ENCODE assay signal across 10 cellular contexts in genomic region chr19:48878219-48879024, GRCh38. TPM values are rescaled to one million over a fixed set of nuclear protein-coding genes. Genes with fewer than 3 reads are reported as not detected.
DNase-seq lines count a peak whose midpoint lies in the region; ATAC-seq, FAIRE-seq and TF ChIP-seq lines count a peak whose summit lies in the region.
"Had no signal": no experiment of that assay in that cellular context is flagged by ENCODE, and none has a peak within 500 bp of the region (broad histone marks: within the 10 kb centered on the region; RNA-seq: fewer than 3 reads in every experiment).

No MANE protein-coding gene starts in this region.

- CTCF ChIA-PET in HepG2 (lab: Yijun Ruan, JAX; ENCODE audit: low intra/inter-chr PET ratio, low total read pairs) = no interaction called here

- POLR2A ChIA-PET in HepG2 (lab: Yijun Ruan, JAX) = interaction anchor here (0.7 to 6.9 kb wide), 4 partner anchors 10 to 893 kb away, joined by 3 to 88 read pairs (median 8); partner anchors contain the start of gene FTL

- H3K36me3 ChIP-seq in HepG2 (replicated peaks in 1 of 2; ENCODE audit: control insufficient read depth in 1 of 2, insufficient read depth in 2 of 2, low read length in 2 of 2) (peaks cover 8 to 28% of the 10 kb centered on the region in 2 experiments), upper lobe of left lung (peaks cover 9 to 51% (median 42%) of the 10 kb centered on the region in 4 donors)

- peaks cover 27% of the 10 kb centered on the region for H4K20me1 ChIP-seq in HepG2 (ENCODE audit: insufficient read depth, low read length)

- BruUV-seq in HepG2 (replicated peaks; lab: Mats Ljungman, UMichigan) = no TSS peak

- H3K9ac ChIP-seq in HepG2 (ENCODE audit: insufficient read depth, low read depth, low read length) = no peak overlapping the region

- peaks cover 26% of the 10 kb centered on the region for H3K4me1 Mint-ChIP-seq in progenitor cell of endocrine pancreas (ENCODE audit: low read depth)

- no peak overlapping the region for H2AFZ ChIP-seq in HepG2 (ENCODE audit: low read length)

- no peak overlapping the region for H3K27ac Mint-ChIP-seq in progenitor cell of endocrine pancreas

- in situ Hi-C loops in HepG2 (cut with HindIII; ENCODE audit: extremely low pct_ligation_motif_present, low pct_unique_long_range_greater_than_20kb) = no loop called here

- intact Hi-C loops in HepG2 (cut with micrococcal nuclease; ENCODE audit: unreplicated experiment) = loop anchor here (10.0 kb wide), 1 partner anchor 86 kb away; the partner anchor contains the start of gene FTL

- peaks cover 4% of the 10 kb centered on the region for H3K9me3 Mint-ChIP-seq in progenitor cell of endocrine pancreas (ENCODE audit: low read depth)

- no peak overlapping the region for H3K4me3 ChIP-seq in HepG2 (replicated peaks in 1 of 3; ENCODE audit: insufficient read depth in 1 of 3, low read depth in 2 of 3, low read length in 3 of 3)
- H3K4me3 ChIP-seq in upper lobe of left lung = peak overlapping the region in 1 of 4 donors; percentile 3

- no peak for ATAC-seq in HepG2
- peak in 1 of 2 donors; percentile 62 for ATAC-seq in upper lobe of left lung (ENCODE audit: low FRiP score in 2 of 2)
- ATAC-seq in GM21825 (IDR thresholded peaks at IDR 0.05; ENCODE audit: unreplicated experiment) = no peak

- no peak for FAIRE-seq in HepG2 (lab: Jason Lieb, UNC)

- 78% methylated on average over 8 of the region's 10 CpGs for WGBS in HepG2 (ENCODE audit: low lambda C conversion rate)
- WGBS in upper lobe of left lung, 2 donors = 54 to 58% methylated on average over 10 of the region's 10 CpGs

- DNase-seq in activated naive CD4-positive, alpha-beta T cell treated with Interleukin-2 at 50 U/mL for 16 hours = peak; percentile 27
- DNase-seq in activated naive CD4-positive, alpha-beta T cell treated with anti-CD3 and anti-CD28 coated beads, Interleukin-2, amount 50 U/mL, for 16 hours = no peak
- DNase-seq in amniotic epithelial cell (ENCODE audit: low read depth) (peak; percentile 97), HepG2 (ENCODE audit: low spot score) (no peak), upper lobe of left lung (peak in 1 of 2 donors; percentile 64), progenitor cell of endocrine pancreas (ENCODE audit: low spot score, unreplicated experiment) (no peak)
- no peak for DNase-seq in activated CD4-positive, CD25-positive, alpha-beta regulatory T cell treated with anti-CD3 and anti-CD28 coated beads, Interleukin-2, amount 50 U/mL, for 72 hours
- DNase-seq: effector memory CD4-positive, alpha-beta T cell had no signal

- peaks cover 46% of the 10 kb centered on the region for H3K4me1 ChIP-seq in HepG2 (ENCODE audit: insufficient read depth, low read length)
- peaks cover 41 to 54% (median 53%) of the 10 kb centered on the region in 4 donors for H3K4me1 ChIP-seq in upper lobe of left lung

- H3K27ac ChIP-seq in HepG2 (ENCODE audit: extremely low read length, insufficient read depth, low read length) = no peak overlapping the region
- peak overlapping the region; percentile 46 to 100 (median 100) for H3K27ac ChIP-seq in upper lobe of left lung

- H3K27me3 ChIP-seq in HepG2 (ENCODE audit: control insufficient read depth in 1 of 2, insufficient read depth in 2 of 2, low read length in 2 of 2) (no peaks in the 10 kb centered on the region; a peak in 1 of 5 replicates), upper lobe of left lung (no peaks in the 10 kb centered on the region)

- H3K79me2 ChIP-seq in HepG2 (ENCODE audit: insufficient read depth, low read length) = peaks cover 24% of the 10 kb centered on the region

- H3K36me3 Mint-ChIP-seq in progenitor cell of endocrine pancreas (ENCODE audit: insufficient read depth) = peaks cover 26% of the 10 kb centered on the region

- H3K4me3 Mint-ChIP-seq in progenitor cell of endocrine pancreas (ENCODE audit: low read depth) = no peak overlapping the region

- TF ChIP-seq POLR2A in HepG2 (IDR thresholded peaks at IDR 0.05; ENCODE audit: insufficient read depth in 1 of 2, low read depth in 2 of 2, low read length in 2 of 2) (peak in 1 of 2 experiments; percentile 59; a peak in 1 of 4 replicates), upper lobe of left lung (IDR thresholded peaks at IDR 0.05) (peak in 1 of 4 donors; percentile 30)

- TF ChIP-seq RAD21 in HepG2 (CRISPR knock-in tag; IDR thresholded peaks at IDR 0.05) = no peak

- H3K27me3 Mint-ChIP-seq in progenitor cell of endocrine pancreas = no peaks in the 10 kb centered on the region

- H3K9me3 ChIP-seq in HepG2 (ENCODE audit: low read length) = no peaks in the 10 kb centered on the region
- no peaks in the 10 kb centered on the region for H3K9me3 ChIP-seq in upper lobe of left lung

- no peak overlapping the region for H3K4me2 ChIP-seq in HepG2 (ENCODE audit: low read depth, low read length)

- TF ChIP-seq CTCF in HepG2 (CRISPR knock-in tag; IDR thresholded peaks at IDR 0.05) = no peak
- no peak for TF ChIP-seq CTCF in upper lobe of left lung (IDR thresholded peaks at IDR 0.05)
- TF ChIP-seq CTCF in progenitor cell of endocrine pancreas (IDR thresholded peaks at IDR 0.05; ENCODE audit: unreplicated experiment) = no peak

- TF ChIP-seq EP300 in HepG2 (IDR thresholded peaks at IDR 0.05; ENCODE audit: low read depth in 2 of 2, low read length in 2 of 2) (no peak), HepG2 (CRISPR knock-in tag; IDR thresholded peaks at IDR 0.05; ENCODE audit: borderline replicate concordance) (no peak), upper lobe of left lung (IDR thresholded peaks at IDR 0.05) (peak in 3 of 4 donors; percentile 60 to 89 (median 78))

RNA-seq across cellular contexts. Expression of gene PPP1R15A, which starts 6.2 kb away (rescaled TPM):
- total RNA-seq in HepG2 (2016; rRNA removed; fragmentation: Illumina TruSeq; extraction: Trizol) (7.8 and 18.5 TPM in 2 replicates), upper lobe of left lung (100 to 1,000 TPM in 5 of 6 donors, 10 to 100 TPM in 1; 96.2 to 194 (median 114) TPM), progenitor cell of endocrine pancreas (44.5 and 48.9 TPM in 2 replicates)
- 7.7 and 7.9 TPM in 2 replicates for total RNA-seq in HepG2 (2016; cell fraction: cytosol; rRNA removed; fragmentation: Illumina TruSeq; extraction: Trizol; ENCODE audit: low read depth)
- 6.4 and 19.6 TPM in 2 replicates for total RNA-seq in HepG2 (2016; cell fraction: insoluble cytoplasmic fraction; rRNA removed; fragmentation: Illumina TruSeq; extraction: Trizol)
- 5.7 and 6.5 TPM in 2 replicates for total RNA-seq in HepG2 (2016; cell fraction: membrane; rRNA removed; fragmentation: Illumina TruSeq; extraction: Trizol)
- total RNA-seq in HepG2 (2016; cell fraction: nucleus; rRNA removed; fragmentation: Illumina TruSeq; extraction: Trizol) = 25.9 and 29.7 TPM in 2 replicates
- polyA plus RNA-seq in HepG2 (2011; rRNA removed) = 15.2 and 15.6 TPM in 2 replicates
- polyA plus RNA-seq in HepG2 (2011; cell fraction: cytosol; rRNA removed) = 10.5 and 12.8 TPM in 2 replicates
- polyA plus RNA-seq in HepG2 (2011; cell fraction: nucleus; rRNA removed) = 28.4 and 34.0 TPM in 2 replicates
- 12.6 and 18.1 TPM in 2 replicates for polyA plus RNA-seq in HepG2 (2012)
- polyA plus RNA-seq in HepG2 (2016; cell fraction: cytosol; fragmentation: Illumina TruSeq; extraction: Trizol; ENCODE audit: low read depth) = 2.1 and 2.4 TPM in 2 replicates
- polyA plus RNA-seq in HepG2 (2016; cell fraction: insoluble cytoplasmic fraction; fragmentation: Illumina TruSeq; extraction: Trizol; ENCODE audit: low read depth) = 8.2 and 10.1 TPM in 2 replicates
- 3.9 and 4.1 TPM in 2 replicates for polyA plus RNA-seq in HepG2 (2016; cell fraction: membrane; fragmentation: Illumina TruSeq; extraction: Trizol; ENCODE audit: low read depth)
- 36.9 and 39.2 TPM in 2 replicates for polyA plus RNA-seq in HepG2 (2016; cell fraction: nucleus; fragmentation: Illumina TruSeq; extraction: Trizol; ENCODE audit: insufficient read depth, low read depth)
- polyA minus RNA-seq in HepG2 (2011; rRNA and poly(A)+ RNA removed; ENCODE audit: low replicate concordance) = 12.5 and 17.7 TPM in 2 replicates
- polyA minus RNA-seq in HepG2 (2011; cell fraction: cytosol; rRNA and poly(A)+ RNA removed) = 9.8 and 12.8 TPM in 2 replicates
- 34.6 and 36.1 TPM in 2 replicates for polyA minus RNA-seq in HepG2 (2011; cell fraction: nucleus; rRNA and poly(A)+ RNA removed)

RNA-seq across cellular contexts. Expression of gene PLEKHA4, which starts 10.0 kb away (rescaled TPM):
- total RNA-seq in HepG2 (2016; rRNA removed; fragmentation: Illumina TruSeq; extraction: Trizol) = 4.3 and 6.0 TPM in 2 replicates
- 3.7 and 5.1 TPM in 2 replicates for total RNA-seq in HepG2 (2016; cell fraction: cytosol; rRNA removed; fragmentation: Illumina TruSeq; extraction: Trizol; ENCODE audit: low read depth)
- total RNA-seq in HepG2 (2016; cell fraction: insoluble cytoplasmic fraction; rRNA removed; fragmentation: Illumina TruSeq; extraction: Trizol) = 3.0 and 5.6 TPM in 2 replicates
- total RNA-seq in HepG2 (2016; cell fraction: membrane; rRNA removed; fragmentation: Illumina TruSeq; extraction: Trizol) = 4.6 and 5.1 TPM in 2 replicates
- 5.1 and 5.4 TPM in 2 replicates for total RNA-seq in HepG2 (2016; cell fraction: nucleus; rRNA removed; fragmentation: Illumina TruSeq; extraction: Trizol)
- 4.8 and 6.0 TPM in 2 replicates for polyA plus RNA-seq in HepG2 (2011; rRNA removed)
- 2.3 and 4.7 TPM in 2 replicates for polyA plus RNA-seq in HepG2 (2011; cell fraction: cytosol; rRNA removed)
- 16.9 and 18.5 TPM in 2 replicates for polyA plus RNA-seq in HepG2 (2011; cell fraction: nucleus; rRNA removed)
- polyA plus RNA-seq in HepG2 (2012) = 3.4 TPM in 2 replicates
- 1.3 and 2.3 TPM in 2 replicates for polyA plus RNA-seq in HepG2 (2016; cell fraction: cytosol; fragmentation: Illumina TruSeq; extraction: Trizol; ENCODE audit: low read depth)
- polyA plus RNA-seq in HepG2 (2016; cell fraction: insoluble cytoplasmic fraction; fragmentation: Illumina TruSeq; extraction: Trizol; ENCODE audit: low read depth) = 5.4 and 7.3 TPM in 2 replicates
- 3.8 and 5.1 TPM in 2 replicates for polyA plus RNA-seq in HepG2 (2016; cell fraction: membrane; fragmentation: Illumina TruSeq; extraction: Trizol; ENCODE audit: low read depth)
- polyA plus RNA-seq in HepG2 (2016; cell fraction: nucleus; fragmentation: Illumina TruSeq; extraction: Trizol; ENCODE audit: insufficient read depth, low read depth) = 11.7 and 12.4 TPM in 2 replicates
- 0.70 and 1.2 TPM in 2 replicates for polyA minus RNA-seq in HepG2 (2011; rRNA and poly(A)+ RNA removed; ENCODE audit: low replicate concordance)
- 3.6 TPM in 2 replicates for polyA minus RNA-seq in HepG2 (2011; cell fraction: cytosol; rRNA and poly(A)+ RNA removed)
- polyA minus RNA-seq in HepG2 (2011; cell fraction: nucleus; rRNA and poly(A)+ RNA removed) = 1.7 and 3.1 TPM in 2 replicates
- 10 to 100 TPM in 5 of 6 donors, 1 to 10 TPM in 1; 6.3 to 34.9 (median 21.2) TPM for total RNA-seq in upper lobe of left lung
- total RNA-seq in progenitor cell of endocrine pancreas = 8.5 and 11.7 TPM in 2 replicates

RNA-seq across cellular contexts. Expression of gene TULP2, which starts 20.1 kb away (rescaled TPM):
- total RNA-seq in HepG2 (2016; rRNA removed; fragmentation: Illumina TruSeq; extraction: Trizol) (not detected in 2 replicates), upper lobe of left lung (1 to 10 TPM in 1 of 6 donors, under 1 TPM in 2, not detected in 3; 0.30 to 4.9 (median 0.86) TPM), progenitor cell of endocrine pancreas (0.46 TPM in 1 of 2 replicates, not detected in the other)
- not detected in 2 replicates for total RNA-seq in HepG2 (2016; cell fraction: cytosol; rRNA removed; fragmentation: Illumina TruSeq; extraction: Trizol; ENCODE audit: low read depth)
- total RNA-seq in HepG2 (2016; cell fraction: insoluble cytoplasmic fraction; rRNA removed; fragmentation: Illumina TruSeq; extraction: Trizol) = not detected in 2 replicates
- 0.12 TPM in 1 of 2 replicates, not detected in the other for total RNA-seq in HepG2 (2016; cell fraction: membrane; rRNA removed; fragmentation: Illumina TruSeq; extraction: Trizol)
- total RNA-seq in HepG2 (2016; cell fraction: nucleus; rRNA removed; fragmentation: Illumina TruSeq; extraction: Trizol) = not detected in 2 replicates
- polyA plus RNA-seq in HepG2 (2011; rRNA removed) = 0.04 and 0.08 TPM in 2 replicates
- polyA plus RNA-seq in HepG2 (2011; cell fraction: cytosol; rRNA removed) = 0.04 and 0.11 TPM in 2 replicates
- polyA plus RNA-seq in HepG2 (2011; cell fraction: nucleus; rRNA removed) = 0.23 and 0.24 TPM in 2 replicates
- polyA plus RNA-seq in HepG2 (2012) = 0.19 TPM in 1 of 2 replicates, not detected in the other
- not detected in 2 replicates for polyA plus RNA-seq in HepG2 (2016; cell fraction: cytosol; fragmentation: Illumina TruSeq; extraction: Trizol; ENCODE audit: low read depth)
- polyA plus RNA-seq in HepG2 (2016; cell fraction: insoluble cytoplasmic fraction; fragmentation: Illumina TruSeq; extraction: Trizol; ENCODE audit: low read depth) = not detected in 2 replicates
- not detected in 2 replicates for polyA plus RNA-seq in HepG2 (2016; cell fraction: membrane; fragmentation: Illumina TruSeq; extraction: Trizol; ENCODE audit: low read depth)
- polyA plus RNA-seq in HepG2 (2016; cell fraction: nucleus; fragmentation: Illumina TruSeq; extraction: Trizol; ENCODE audit: insufficient read depth, low read depth) = not detected in 2 replicates
- 0.24 TPM in 1 of 2 replicates, not detected in the other for polyA minus RNA-seq in HepG2 (2011; rRNA and poly(A)+ RNA removed; ENCODE audit: low replicate concordance)
- not detected in 2 replicates for polyA minus RNA-seq in HepG2 (2011; cell fraction: cytosol; rRNA and poly(A)+ RNA removed)
- polyA minus RNA-seq in HepG2 (2011; cell fraction: nucleus; rRNA and poly(A)+ RNA removed) = not detected in 2 replicates
- total RNA-seq: temporal lobe had no signal

RNA-seq across cellular contexts. Expression of gene NUCB1, which starts 21.7 kb away (rescaled TPM):
- 34.3 and 82.3 TPM in 2 replicates for total RNA-seq in HepG2 (2016; rRNA removed; fragmentation: Illumina TruSeq; extraction: Trizol)
- 9.0 and 9.7 TPM in 2 replicates for total RNA-seq in HepG2 (2016; cell fraction: cytosol; rRNA removed; fragmentation: Illumina TruSeq; extraction: Trizol; ENCODE audit: low read depth)
- total RNA-seq in HepG2 (2016; cell fraction: insoluble cytoplasmic fraction; rRNA removed; fragmentation: Illumina TruSeq; extraction: Trizol) = 28.8 and 87.6 TPM in 2 replicates
- total RNA-seq in HepG2 (2016; cell fraction: membrane; rRNA removed; fragmentation: Illumina TruSeq; extraction: Trizol) = 25.3 and 25.9 TPM in 2 replicates
- 82.3 and 93.1 TPM in 2 replicates for total RNA-seq in HepG2 (2016; cell fraction: nucleus; rRNA removed; fragmentation: Illumina TruSeq; extraction: Trizol)
- polyA plus RNA-seq in HepG2 (2011; rRNA removed) = 106 and 144 TPM in 2 replicates
- polyA plus RNA-seq in HepG2 (2011; cell fraction: cytosol; rRNA removed) = 86.9 and 132 TPM in 2 replicates
- polyA plus RNA-seq in HepG2 (2011; cell fraction: nucleus; rRNA removed) = 169 and 200 TPM in 2 replicates
- polyA plus RNA-seq in HepG2 (2012) = 83.2 and 101 TPM in 2 replicates
- polyA plus RNA-seq in HepG2 (2016; cell fraction: cytosol; fragmentation: Illumina TruSeq; extraction: Trizol; ENCODE audit: low read depth) = 16.8 and 17.5 TPM in 2 replicates
- polyA plus RNA-seq in HepG2 (2016; cell fraction: insoluble cytoplasmic fraction; fragmentation: Illumina TruSeq; extraction: Trizol; ENCODE audit: low read depth) = 32.3 and 40.2 TPM in 2 replicates
- 25.6 and 28.2 TPM in 2 replicates for polyA plus RNA-seq in HepG2 (2016; cell fraction: membrane; fragmentation: Illumina TruSeq; extraction: Trizol; ENCODE audit: low read depth)
- 164 and 172 TPM in 2 replicates for polyA plus RNA-seq in HepG2 (2016; cell fraction: nucleus; fragmentation: Illumina TruSeq; extraction: Trizol; ENCODE audit: insufficient read depth, low read depth)
- 57.6 and 72.0 TPM in 2 replicates for polyA minus RNA-seq in HepG2 (2011; rRNA and poly(A)+ RNA removed; ENCODE audit: low replicate concordance)
- polyA minus RNA-seq in HepG2 (2011; cell fraction: cytosol; rRNA and poly(A)+ RNA removed) = 40.4 and 44.8 TPM in 2 replicates
- 23.2 and 25.9 TPM in 2 replicates for polyA minus RNA-seq in HepG2 (2011; cell fraction: nucleus; rRNA and poly(A)+ RNA removed)
- 100 to 1,000 TPM; 278 to 463 (median 341) TPM for total RNA-seq in upper lobe of left lung
- total RNA-seq in progenitor cell of endocrine pancreas = 149 and 165 TPM in 2 replicates

RNA-seq across cellular contexts. Expression of gene HSD17B14, which starts 42.1 kb away (rescaled TPM):
- total RNA-seq in HepG2 (2016; rRNA removed; fragmentation: Illumina TruSeq; extraction: Trizol) (0.53 and 0.58 TPM in 2 replicates), upper lobe of left lung (10 to 100 TPM; 13.8 to 65.0 (median 28.5) TPM), progenitor cell of endocrine pancreas (20.5 and 22.1 TPM in 2 replicates)
- 0.44 TPM in 1 of 2 replicates, not detected in the other for total RNA-seq in HepG2 (2016; cell fraction: cytosol; rRNA removed; fragmentation: Illumina TruSeq; extraction: Trizol; ENCODE audit: low read depth)
- 0.64 and 0.97 TPM in 2 replicates for total RNA-seq in HepG2 (2016; cell fraction: insoluble cytoplasmic fraction; rRNA removed; fragmentation: Illumina TruSeq; extraction: Trizol)
- 0.34 and 0.49 TPM in 2 replicates for total RNA-seq in HepG2 (2016; cell fraction: membrane; rRNA removed; fragmentation: Illumina TruSeq; extraction: Trizol)
- not detected in 2 replicates for total RNA-seq in HepG2 (2016; cell fraction: nucleus; rRNA removed; fragmentation: Illumina TruSeq; extraction: Trizol)
- polyA plus RNA-seq in HepG2 (2011; rRNA removed) = 1.2 and 1.8 TPM in 2 replicates
- polyA plus RNA-seq in HepG2 (2011; cell fraction: cytosol; rRNA removed) = 1.4 and 1.5 TPM in 2 replicates
- 3.6 and 4.3 TPM in 2 replicates for polyA plus RNA-seq in HepG2 (2011; cell fraction: nucleus; rRNA removed)
- 0.72 and 0.89 TPM in 2 replicates for polyA plus RNA-seq in HepG2 (2012)
- 0.35 and 0.58 TPM in 2 replicates for polyA plus RNA-seq in HepG2 (2016; cell fraction: cytosol; fragmentation: Illumina TruSeq; extraction: Trizol; ENCODE audit: low read depth)
- polyA plus RNA-seq in HepG2 (2016; cell fraction: insoluble cytoplasmic fraction; fragmentation: Illumina TruSeq; extraction: Trizol; ENCODE audit: low read depth) = 1.1 TPM in 2 replicates
- polyA plus RNA-seq in HepG2 (2016; cell fraction: membrane; fragmentation: Illumina TruSeq; extraction: Trizol; ENCODE audit: low read depth) = 0.64 and 0.69 TPM in 2 replicates
- 0.97 and 0.98 TPM in 2 replicates for polyA plus RNA-seq in HepG2 (2016; cell fraction: nucleus; fragmentation: Illumina TruSeq; extraction: Trizol; ENCODE audit: insufficient read depth, low read depth)
- 0.33 and 0.62 TPM in 2 replicates for polyA minus RNA-seq in HepG2 (2011; rRNA and poly(A)+ RNA removed; ENCODE audit: low replicate concordance)
- polyA minus RNA-seq in HepG2 (2011; cell fraction: cytosol; rRNA and poly(A)+ RNA removed) = not detected in 2 replicates
- 0.77 and 2.0 TPM in 2 replicates for polyA minus RNA-seq in HepG2 (2011; cell fraction: nucleus; rRNA and poly(A)+ RNA removed)

Comparison
In these comparisons a context has a peak if more than half of its experiments do, and no peak if none do; other contexts are left out.
1. DNase-seq: peak in activated naive CD4-positive, alpha-beta T cell treated with Interleukin-2 at 50 U/mL for 16 hours (single experiment) and amniotic epithelial cell (single experiment); none in activated naive CD4-positive, alpha-beta T cell treated with anti-CD3 and anti-CD28 coated beads, Interleukin-2, amount 50 U/mL, for 16 hours (single experiment), HepG2 (single experiment), progenitor cell of endocrine pancreas (single experiment) and activated CD4-positive, CD25-positive, alpha-beta regulatory T cell treated with anti-CD3 and anti-CD28 coated beads, Interleukin-2, amount 50 U/mL, for 72 hours (single experiment).